ENCODE assay signal across 1 cellular context in the genomic region with DNA sequence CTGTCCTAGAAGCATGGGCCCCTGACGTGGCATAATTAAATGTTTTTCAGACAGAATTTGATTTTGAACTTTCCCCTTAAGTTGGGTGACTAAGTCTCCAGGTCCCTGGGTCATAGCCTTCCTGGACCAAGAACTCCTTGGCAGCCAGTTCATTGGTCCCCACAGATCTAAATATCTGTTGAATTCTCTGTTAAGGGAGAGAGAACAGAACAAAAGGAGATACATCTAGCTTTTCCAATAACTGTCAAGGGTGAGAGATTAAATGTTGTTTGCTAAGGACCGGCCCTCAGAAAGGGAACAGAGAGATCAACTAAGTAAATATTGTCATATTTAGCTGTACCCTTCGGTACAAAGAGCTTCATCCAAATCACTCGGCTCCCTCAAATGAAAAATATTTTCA.
A peak's percentile ranks its signal among the peaks of the same experiment; 100 is the strongest.
TF ChIP-seq lines count a peak whose summit lies in the region.

No MANE protein-coding gene starts in this region.

TF ChIP-seq in HepG2, 621 proteins besides CTCF, POLR2A, EP300 and RAD21 (continued from another document and continues in another):
- TF ChIP-seq, protein P1, sequence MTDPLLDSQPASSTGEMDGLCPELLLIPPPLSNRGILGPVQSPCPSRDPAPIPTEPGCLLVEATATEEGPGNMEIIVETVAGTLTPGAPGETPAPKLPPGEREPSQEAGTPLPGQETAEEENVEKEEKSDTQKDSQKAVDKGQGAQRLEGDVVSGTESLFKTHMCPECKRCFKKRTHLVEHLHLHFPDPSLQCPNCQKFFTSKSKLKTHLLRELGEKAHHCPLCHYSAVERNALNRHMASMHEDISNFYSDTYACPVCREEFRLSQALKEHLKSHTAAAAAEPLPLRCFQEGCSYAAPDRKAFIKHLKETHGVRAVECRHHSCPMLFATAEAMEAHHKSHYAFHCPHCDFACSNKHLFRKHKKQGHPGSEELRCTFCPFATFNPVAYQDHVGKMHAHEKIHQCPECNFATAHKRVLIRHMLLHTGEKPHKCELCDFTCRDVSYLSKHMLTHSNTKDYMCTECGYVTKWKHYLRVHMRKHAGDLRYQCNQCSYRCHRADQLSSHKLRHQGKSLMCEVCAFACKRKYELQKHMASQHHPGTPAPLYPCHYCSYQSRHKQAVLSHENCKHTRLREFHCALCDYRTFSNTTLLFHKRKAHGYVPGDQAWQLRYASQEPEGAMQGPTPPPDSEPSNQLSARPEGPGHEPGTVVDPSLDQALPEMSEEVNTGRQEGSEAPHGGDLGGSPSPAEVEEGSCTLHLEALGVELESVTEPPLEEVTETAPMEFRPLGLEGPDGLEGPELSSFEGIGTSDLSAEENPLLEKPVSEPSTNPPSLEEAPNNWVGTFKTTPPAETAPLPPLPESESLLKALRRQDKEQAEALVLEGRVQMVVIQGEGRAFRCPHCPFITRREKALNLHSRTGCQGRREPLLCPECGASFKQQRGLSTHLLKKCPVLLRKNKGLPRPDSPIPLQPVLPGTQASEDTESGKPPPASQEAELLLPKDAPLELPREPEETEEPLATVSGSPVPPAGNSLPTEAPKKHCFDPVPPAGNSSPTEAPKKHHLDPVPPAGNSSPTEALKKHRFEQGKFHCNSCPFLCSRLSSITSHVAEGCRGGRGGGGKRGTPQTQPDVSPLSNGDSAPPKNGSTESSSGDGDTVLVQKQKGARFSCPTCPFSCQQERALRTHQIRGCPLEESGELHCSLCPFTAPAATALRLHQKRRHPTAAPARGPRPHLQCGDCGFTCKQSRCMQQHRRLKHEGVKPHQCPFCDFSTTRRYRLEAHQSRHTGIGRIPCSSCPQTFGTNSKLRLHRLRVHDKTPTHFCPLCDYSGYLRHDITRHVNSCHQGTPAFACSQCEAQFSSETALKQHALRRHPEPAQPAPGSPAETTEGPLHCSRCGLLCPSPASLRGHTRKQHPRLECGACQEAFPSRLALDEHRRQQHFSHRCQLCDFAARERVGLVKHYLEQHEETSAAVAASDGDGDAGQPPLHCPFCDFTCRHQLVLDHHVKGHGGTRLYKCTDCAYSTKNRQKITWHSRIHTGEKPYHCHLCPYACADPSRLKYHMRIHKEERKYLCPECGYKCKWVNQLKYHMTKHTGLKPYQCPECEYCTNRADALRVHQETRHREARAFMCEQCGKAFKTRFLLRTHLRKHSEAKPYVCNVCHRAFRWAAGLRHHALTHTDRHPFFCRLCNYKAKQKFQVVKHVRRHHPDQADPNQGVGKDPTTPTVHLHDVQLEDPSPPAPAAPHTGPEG (CRISPR knock-in tag; IDR thresholded peaks at IDR 0.05) = no peak
- TF ChIP-seq HDAC2 (CRISPR knock-in tag; IDR thresholded peaks at IDR 0.05) = peak; percentile 49; the same call in 1 of the 2 replicates
- TF ChIP-seq NCOR1 (IDR thresholded peaks at IDR 0.05; ENCODE audit: borderline replicate concordance, low read length) = no peak
- TF ChIP-seq, protein P2, sequence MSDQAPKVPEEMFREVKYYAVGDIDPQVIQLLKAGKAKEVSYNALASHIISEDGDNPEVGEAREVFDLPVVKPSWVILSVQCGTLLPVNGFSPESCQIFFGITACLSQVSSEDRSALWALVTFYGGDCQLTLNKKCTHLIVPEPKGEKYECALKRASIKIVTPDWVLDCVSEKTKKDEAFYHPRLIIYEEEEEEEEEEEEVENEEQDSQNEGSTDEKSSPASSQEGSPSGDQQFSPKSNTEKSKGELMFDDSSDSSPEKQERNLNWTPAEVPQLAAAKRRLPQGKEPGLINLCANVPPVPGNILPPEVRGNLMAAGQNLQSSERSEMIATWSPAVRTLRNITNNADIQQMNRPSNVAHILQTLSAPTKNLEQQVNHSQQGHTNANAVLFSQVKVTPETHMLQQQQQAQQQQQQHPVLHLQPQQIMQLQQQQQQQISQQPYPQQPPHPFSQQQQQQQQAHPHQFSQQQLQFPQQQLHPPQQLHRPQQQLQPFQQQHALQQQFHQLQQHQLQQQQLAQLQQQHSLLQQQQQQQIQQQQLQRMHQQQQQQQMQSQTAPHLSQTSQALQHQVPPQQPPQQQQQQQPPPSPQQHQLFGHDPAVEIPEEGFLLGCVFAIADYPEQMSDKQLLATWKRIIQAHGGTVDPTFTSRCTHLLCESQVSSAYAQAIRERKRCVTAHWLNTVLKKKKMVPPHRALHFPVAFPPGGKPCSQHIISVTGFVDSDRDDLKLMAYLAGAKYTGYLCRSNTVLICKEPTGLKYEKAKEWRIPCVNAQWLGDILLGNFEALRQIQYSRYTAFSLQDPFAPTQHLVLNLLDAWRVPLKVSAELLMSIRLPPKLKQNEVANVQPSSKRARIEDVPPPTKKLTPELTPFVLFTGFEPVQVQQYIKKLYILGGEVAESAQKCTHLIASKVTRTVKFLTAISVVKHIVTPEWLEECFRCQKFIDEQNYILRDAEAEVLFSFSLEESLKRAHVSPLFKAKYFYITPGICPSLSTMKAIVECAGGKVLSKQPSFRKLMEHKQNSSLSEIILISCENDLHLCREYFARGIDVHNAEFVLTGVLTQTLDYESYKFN (CRISPR knock-in tag; conservative IDR thresholded peaks at IDR 0.05) = peak; percentile 85
- TF ChIP-seq RARA (CRISPR knock-in tag; IDR thresholded peaks at IDR 0.05) = peak; percentile 44; the same call in 1 of the 2 replicates
- TF ChIP-seq TP53 (CRISPR knock-in tag; conservative IDR thresholded peaks at IDR 0.05) = no peak
- TF ChIP-seq, protein P3, sequence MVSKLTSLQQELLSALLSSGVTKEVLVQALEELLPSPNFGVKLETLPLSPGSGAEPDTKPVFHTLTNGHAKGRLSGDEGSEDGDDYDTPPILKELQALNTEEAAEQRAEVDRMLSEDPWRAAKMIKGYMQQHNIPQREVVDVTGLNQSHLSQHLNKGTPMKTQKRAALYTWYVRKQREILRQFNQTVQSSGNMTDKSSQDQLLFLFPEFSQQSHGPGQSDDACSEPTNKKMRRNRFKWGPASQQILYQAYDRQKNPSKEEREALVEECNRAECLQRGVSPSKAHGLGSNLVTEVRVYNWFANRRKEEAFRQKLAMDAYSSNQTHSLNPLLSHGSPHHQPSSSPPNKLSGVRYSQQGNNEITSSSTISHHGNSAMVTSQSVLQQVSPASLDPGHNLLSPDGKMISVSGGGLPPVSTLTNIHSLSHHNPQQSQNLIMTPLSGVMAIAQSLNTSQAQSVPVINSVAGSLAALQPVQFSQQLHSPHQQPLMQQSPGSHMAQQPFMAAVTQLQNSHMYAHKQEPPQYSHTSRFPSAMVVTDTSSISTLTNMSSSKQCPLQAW (CRISPR knock-in tag; IDR thresholded peaks at IDR 0.05) = no peak
- TF ChIP-seq HMG20A (CRISPR knock-in tag; IDR thresholded peaks at IDR 0.05; ENCODE audit: borderline replicate concordance) = no peak
- TF ChIP-seq GFI1 (CRISPR knock-in tag; IDR thresholded peaks at IDR 0.05; ENCODE audit: borderline replicate concordance) = 0 out of 2 replicates have a peak, but pooled peaks have one; percentile 28
- TF ChIP-seq SP1 (IDR thresholded peaks at IDR 0.05) = no peak
- TF ChIP-seq SP1 (CRISPR knock-in tag; IDR thresholded peaks at IDR 0.05) = no peak
- TF ChIP-seq, protein P4, sequence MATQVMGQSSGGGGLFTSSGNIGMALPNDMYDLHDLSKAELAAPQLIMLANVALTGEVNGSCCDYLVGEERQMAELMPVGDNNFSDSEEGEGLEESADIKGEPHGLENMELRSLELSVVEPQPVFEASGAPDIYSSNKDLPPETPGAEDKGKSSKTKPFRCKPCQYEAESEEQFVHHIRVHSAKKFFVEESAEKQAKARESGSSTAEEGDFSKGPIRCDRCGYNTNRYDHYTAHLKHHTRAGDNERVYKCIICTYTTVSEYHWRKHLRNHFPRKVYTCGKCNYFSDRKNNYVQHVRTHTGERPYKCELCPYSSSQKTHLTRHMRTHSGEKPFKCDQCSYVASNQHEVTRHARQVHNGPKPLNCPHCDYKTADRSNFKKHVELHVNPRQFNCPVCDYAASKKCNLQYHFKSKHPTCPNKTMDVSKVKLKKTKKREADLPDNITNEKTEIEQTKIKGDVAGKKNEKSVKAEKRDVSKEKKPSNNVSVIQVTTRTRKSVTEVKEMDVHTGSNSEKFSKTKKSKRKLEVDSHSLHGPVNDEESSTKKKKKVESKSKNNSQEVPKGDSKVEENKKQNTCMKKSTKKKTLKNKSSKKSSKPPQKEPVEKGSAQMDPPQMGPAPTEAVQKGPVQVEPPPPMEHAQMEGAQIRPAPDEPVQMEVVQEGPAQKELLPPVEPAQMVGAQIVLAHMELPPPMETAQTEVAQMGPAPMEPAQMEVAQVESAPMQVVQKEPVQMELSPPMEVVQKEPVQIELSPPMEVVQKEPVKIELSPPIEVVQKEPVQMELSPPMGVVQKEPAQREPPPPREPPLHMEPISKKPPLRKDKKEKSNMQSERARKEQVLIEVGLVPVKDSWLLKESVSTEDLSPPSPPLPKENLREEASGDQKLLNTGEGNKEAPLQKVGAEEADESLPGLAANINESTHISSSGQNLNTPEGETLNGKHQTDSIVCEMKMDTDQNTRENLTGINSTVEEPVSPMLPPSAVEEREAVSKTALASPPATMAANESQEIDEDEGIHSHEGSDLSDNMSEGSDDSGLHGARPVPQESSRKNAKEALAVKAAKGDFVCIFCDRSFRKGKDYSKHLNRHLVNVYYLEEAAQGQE (IDR thresholded peaks at IDR 0.05; ENCODE audit: borderline replicate concordance in 1 of 2, low read depth in 1 of 2, low read length in 2 of 2) = no peak
- no peak for TF ChIP-seq ARNTL (CRISPR knock-in tag; IDR thresholded peaks at IDR 0.05)
- TF ChIP-seq, protein P5, sequence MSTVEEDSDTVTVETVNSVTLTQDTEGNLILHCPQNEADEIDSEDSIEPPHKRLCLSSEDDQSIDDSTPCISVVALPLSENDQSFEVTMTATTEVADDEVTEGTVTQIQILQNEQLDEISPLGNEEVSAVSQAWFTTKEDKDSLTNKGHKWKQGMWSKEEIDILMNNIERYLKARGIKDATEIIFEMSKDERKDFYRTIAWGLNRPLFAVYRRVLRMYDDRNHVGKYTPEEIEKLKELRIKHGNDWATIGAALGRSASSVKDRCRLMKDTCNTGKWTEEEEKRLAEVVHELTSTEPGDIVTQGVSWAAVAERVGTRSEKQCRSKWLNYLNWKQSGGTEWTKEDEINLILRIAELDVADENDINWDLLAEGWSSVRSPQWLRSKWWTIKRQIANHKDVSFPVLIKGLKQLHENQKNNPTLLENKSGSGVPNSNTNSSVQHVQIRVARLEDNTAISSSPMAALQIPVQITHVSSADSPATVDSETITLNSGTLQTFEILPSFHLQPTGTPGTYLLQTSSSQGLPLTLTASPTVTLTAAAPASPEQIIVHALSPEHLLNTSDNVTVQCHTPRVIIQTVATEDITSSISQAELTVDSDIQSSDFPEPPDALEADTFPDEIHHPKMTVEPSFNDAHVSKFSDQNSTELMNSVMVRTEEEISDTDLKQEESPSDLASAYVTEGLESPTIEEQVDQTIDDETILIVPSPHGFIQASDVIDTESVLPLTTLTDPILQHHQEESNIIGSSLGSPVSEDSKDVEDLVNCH (CRISPR knock-in tag; IDR thresholded peaks at IDR 0.05) = no peak
- TF ChIP-seq, protein P6, sequence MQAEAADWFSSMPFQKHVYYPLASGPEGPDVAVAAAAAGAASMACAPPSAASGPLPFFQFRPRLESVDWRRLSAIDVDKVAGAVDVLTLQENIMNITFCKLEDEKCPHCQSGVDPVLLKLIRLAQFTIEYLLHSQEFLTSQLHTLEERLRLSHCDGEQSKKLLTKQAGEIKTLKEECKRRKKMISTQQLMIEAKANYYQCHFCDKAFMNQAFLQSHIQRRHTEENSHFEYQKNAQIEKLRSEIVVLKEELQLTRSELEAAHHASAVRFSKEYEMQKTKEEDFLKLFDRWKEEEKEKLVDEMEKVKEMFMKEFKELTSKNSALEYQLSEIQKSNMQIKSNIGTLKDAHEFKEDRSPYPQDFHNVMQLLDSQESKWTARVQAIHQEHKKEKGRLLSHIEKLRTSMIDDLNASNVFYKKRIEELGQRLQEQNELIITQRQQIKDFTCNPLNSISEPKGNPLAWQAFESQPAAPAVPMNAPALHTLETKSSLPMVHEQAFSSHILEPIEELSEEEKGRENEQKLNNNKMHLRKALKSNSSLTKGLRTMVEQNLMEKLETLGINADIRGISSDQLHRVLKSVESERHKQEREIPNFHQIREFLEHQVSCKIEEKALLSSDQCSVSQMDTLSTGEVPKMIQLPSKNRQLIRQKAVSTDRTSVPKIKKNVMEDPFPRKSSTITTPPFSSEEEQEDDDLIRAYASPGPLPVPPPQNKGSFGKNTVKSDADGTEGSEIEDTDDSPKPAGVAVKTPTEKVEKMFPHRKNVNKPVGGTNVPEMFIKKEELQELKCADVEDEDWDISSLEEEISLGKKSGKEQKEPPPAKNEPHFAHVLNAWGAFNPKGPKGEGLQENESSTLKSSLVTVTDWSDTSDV (CRISPR knock-in tag; IDR thresholded peaks at IDR 0.05) = no peak
- no peak for TF ChIP-seq PHF5A (CRISPR knock-in tag; IDR thresholded peaks at IDR 0.05; ENCODE audit: low read depth, unreplicated experiment)
- no peak for TF ChIP-seq ZNF747 (CRISPR knock-in tag; IDR thresholded peaks at IDR 0.05; ENCODE audit: borderline replicate concordance)
- TF ChIP-seq SRY (CRISPR knock-in tag; IDR thresholded peaks at IDR 0.05) = no peak
- TF ChIP-seq ZIK1 (CRISPR knock-in tag; IDR thresholded peaks at IDR 0.05; ENCODE audit: borderline replicate concordance, low read depth) = no peak
- TF ChIP-seq, protein P7, sequence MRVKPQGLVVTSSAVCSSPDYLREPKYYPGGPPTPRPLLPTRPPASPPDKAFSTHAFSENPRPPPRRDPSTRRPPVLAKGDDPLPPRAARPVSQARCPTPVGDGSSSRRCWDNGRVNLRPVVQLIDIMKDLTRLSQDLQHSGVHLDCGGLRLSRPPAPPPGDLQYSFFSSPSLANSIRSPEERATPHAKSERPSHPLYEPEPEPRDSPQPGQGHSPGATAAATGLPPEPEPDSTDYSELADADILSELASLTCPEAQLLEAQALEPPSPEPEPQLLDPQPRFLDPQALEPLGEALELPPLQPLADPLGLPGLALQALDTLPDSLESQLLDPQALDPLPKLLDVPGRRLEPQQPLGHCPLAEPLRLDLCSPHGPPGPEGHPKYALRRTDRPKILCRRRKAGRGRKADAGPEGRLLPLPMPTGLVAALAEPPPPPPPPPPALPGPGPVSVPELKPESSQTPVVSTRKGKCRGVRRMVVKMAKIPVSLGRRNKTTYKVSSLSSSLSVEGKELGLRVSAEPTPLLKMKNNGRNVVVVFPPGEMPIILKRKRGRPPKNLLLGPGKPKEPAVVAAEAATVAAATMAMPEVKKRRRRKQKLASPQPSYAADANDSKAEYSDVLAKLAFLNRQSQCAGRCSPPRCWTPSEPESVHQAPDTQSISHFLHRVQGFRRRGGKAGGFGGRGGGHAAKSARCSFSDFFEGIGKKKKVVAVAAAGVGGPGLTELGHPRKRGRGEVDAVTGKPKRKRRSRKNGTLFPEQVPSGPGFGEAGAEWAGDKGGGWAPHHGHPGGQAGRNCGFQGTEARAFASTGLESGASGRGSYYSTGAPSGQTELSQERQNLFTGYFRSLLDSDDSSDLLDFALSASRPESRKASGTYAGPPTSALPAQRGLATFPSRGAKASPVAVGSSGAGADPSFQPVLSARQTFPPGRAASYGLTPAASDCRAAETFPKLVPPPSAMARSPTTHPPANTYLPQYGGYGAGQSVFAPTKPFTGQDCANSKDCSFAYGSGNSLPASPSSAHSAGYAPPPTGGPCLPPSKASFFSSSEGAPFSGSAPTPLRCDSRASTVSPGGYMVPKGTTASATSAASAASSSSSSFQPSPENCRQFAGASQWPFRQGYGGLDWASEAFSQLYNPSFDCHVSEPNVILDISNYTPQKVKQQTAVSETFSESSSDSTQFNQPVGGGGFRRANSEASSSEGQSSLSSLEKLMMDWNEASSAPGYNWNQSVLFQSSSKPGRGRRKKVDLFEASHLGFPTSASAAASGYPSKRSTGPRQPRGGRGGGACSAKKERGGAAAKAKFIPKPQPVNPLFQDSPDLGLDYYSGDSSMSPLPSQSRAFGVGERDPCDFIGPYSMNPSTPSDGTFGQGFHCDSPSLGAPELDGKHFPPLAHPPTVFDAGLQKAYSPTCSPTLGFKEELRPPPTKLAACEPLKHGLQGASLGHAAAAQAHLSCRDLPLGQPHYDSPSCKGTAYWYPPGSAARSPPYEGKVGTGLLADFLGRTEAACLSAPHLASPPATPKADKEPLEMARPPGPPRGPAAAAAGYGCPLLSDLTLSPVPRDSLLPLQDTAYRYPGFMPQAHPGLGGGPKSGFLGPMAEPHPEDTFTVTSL (CRISPR knock-in tag; IDR thresholded peaks at IDR 0.05; ENCODE audit: borderline replicate concordance) = 0 out of 2 replicates have a peak, but pooled peaks have one; percentile 57
- peak; percentile 96 for TF ChIP-seq PITX1 (CRISPR knock-in tag; IDR thresholded peaks at IDR 0.05)
- no peak for TF ChIP-seq TRIM24 (CRISPR knock-in tag; IDR thresholded peaks at IDR 0.05)
- no peak for TF ChIP-seq ZNF496 (CRISPR knock-in tag; IDR thresholded peaks at IDR 0.05; ENCODE audit: insufficient replicate concordance)
